7 cellular contexts compared by ENCODE assay signal in the genomic region with DNA sequence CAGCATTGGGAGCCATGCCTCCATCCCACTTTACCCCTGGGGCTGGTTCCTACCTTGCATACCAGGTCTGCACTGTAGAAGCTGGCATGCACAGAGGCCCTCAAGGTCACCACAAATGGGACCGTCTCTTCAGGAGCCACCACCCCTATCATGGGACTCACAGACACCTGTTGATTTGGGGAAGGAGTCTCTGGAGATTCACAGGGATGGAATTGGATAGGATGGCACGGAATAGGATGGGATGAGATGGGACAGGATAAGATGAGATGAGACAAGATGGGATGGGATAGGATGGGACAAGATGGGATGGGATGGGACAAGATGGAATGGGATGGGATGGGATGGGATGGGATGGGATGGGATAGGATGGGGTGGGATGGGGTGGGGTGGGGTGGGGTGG. TPM values are rescaled to one million over a fixed set of nuclear protein-coding genes. Genes with fewer than 3 reads are reported as not detected.
"Had no signal": no experiment of that assay in that cellular context is flagged by ENCODE, and none has a peak within 500 bp of the region (broad histone marks: within the 10 kb centered on the region; RNA-seq: fewer than 3 reads in every experiment).

No MANE protein-coding gene starts in this region.

- H3K27ac Mint-ChIP-seq: IgD-negative memory B cell had no signal

- H3K9me3 ChIP-seq: HAP-1 had no signal

- H3K4me3 Mint-ChIP-seq: IgD-negative memory B cell had no signal

- DNase-seq: GM23248, GOT3, H7 had no signal

- H2AFZ ChIP-seq: GM23248 had no signal

- H3K4me1 ChIP-seq: HAP-1 had no signal

- H3K36me3 ChIP-seq: HAP-1 had no signal

- H3K9me3 Mint-ChIP-seq: IgD-negative memory B cell had no signal

- H3K4me3 ChIP-seq: GM23248, HAP-1 had no signal

- H3K27ac ChIP-seq: GM23248 had no signal

- H3K36me3 Mint-ChIP-seq: IgD-negative memory B cell had no signal

RNA-seq across cellular contexts. Expression of gene CRYBA2, which starts 16.1 kb away (rescaled TPM):
- total RNA-seq: GM23248, H4, H7, HT-29 had no signal

RNA-seq across cellular contexts. Expression of gene FEV, which starts 24.3 kb away (rescaled TPM):
- total RNA-seq: GM23248, H4, H7, HT-29 had no signal

RNA-seq across cellular contexts. Expression of gene CFAP65, which starts 32.0 kb away (rescaled TPM):
- total RNA-seq: GM23248, H7, HT-29 had no signal

RNA-seq across cellular contexts. Expression of gene CDK5R2, which starts 49.8 kb away (rescaled TPM):
- total RNA-seq: GM23248, HT-29 had no signal

RNA-seq across cellular contexts. Expression of gene IHH, which starts 51.4 kb away (rescaled TPM):
- total RNA-seq: GM23248, H4 had no signal
